ENCODE assay signal across 10 cellular contexts in genomic region chr5:10578869-10579268, GRCh38.
DNase-seq lines count a peak whose midpoint lies in the region; ATAC-seq and TF ChIP-seq lines count a peak whose summit lies in the region.
"Had no signal": no experiment of that assay in that cellular context is flagged by ENCODE, and none has a peak within 500 bp of the region (broad histone marks: within the 10 kb centered on the region; RNA-seq: fewer than 3 reads in every experiment).

No MANE protein-coding gene starts in this region.

- peak; percentile 49 for ATAC-seq in HG02642 (IDR thresholded peaks at IDR 0.05; ENCODE audit: poor library complexity, unreplicated experiment)
- ATAC-seq in stimulated activated naive CD8-positive, alpha-beta T cell treated with anti-CD3 and anti-CD28 coated beads, Interleukin-15, Interleukin-2, amounts not matched to agents 100 U/mL and 50 U/mL, for 24 hours, result peak; percentile 21

- H3K4me3 ChIP-seq in KMS-11 (IDR thresholded peaks at IDR 0.05; ENCODE audit: insufficient read depth, low read depth, low read length), result no peak overlapping the region
- H3K4me3 ChIP-seq: PC-9 had no signal

- H3K27me3 ChIP-seq in KMS-11 (ENCODE audit: insufficient read depth, low read depth), result no peaks in the 10 kb centered on the region

- no peak for TF ChIP-seq CTCF in KMS-11 (conservative IDR thresholded peaks at IDR 0.05; ENCODE audit: low read depth, low read length)

- H3K9me3 Mint-ChIP-seq in activated naive CD4-positive, alpha-beta T cell treated with anti-CD3 and anti-CD28 coated beads, Interleukin-2, amount 10 ng/mL, durations not matched to agents 7 days and 5 days, result no peaks in the 10 kb centered on the region
- H3K9me3 Mint-ChIP-seq: central memory CD8-positive, alpha-beta T cell had no signal

- no peak overlapping the region for H2AFZ ChIP-seq in KMS-11 (ENCODE audit: low read depth)
- H2AFZ ChIP-seq: PC-9 had no signal

- DNase-seq in activated naive CD4-positive, alpha-beta T cell treated with anti-CD3 and anti-CD28 coated beads, Interleukin-2, amount 10 ng/mL, durations not matched to agents 7 days and 5 days, result peak; percentile 37
- DNase-seq in activated naive CD4-positive, alpha-beta T cell treated with Interleukin-2 at 50 U/mL for 16 hours, result no peak
- DNase-seq in stimulated activated naive CD8-positive, alpha-beta T cell treated with anti-CD3 and anti-CD28 coated beads, Interleukin-15, Interleukin-2, amounts not matched to agents 100 U/mL and 50 U/mL, for 24 hours, result peak; percentile 42
- no peak for DNase-seq in central memory CD4-positive, alpha-beta T cell
- DNase-seq in DMS53 (lab: John Stamatoyannopoulos, UW), result no peak
- DNase-seq in T1000 (lab: John Stamatoyannopoulos, UW), result no peak
- DNase-seq: PC-9 had no signal

- no peaks in the 10 kb centered on the region for H3K36me3 ChIP-seq in KMS-11 (ENCODE audit: insufficient read depth)

- H3K9ac ChIP-seq in KMS-11, result no peak overlapping the region

- H4K20me1 ChIP-seq in KMS-11 (ENCODE audit: insufficient read depth), result no peaks in the 10 kb centered on the region; the same call in 1 of the 2 replicates

- CTCF ChIA-PET in activated naive CD4-positive, alpha-beta T cell treated with anti-CD3 and anti-CD28 coated beads, Interleukin-2, amount 10 ng/mL, durations not matched to agents 7 days and 5 days (lab: Charles Lee), result no interaction called here

- H3K4me3 Mint-ChIP-seq in activated naive CD4-positive, alpha-beta T cell treated with anti-CD3 and anti-CD28 coated beads, Interleukin-2, amount 10 ng/mL, durations not matched to agents 7 days and 5 days, result no peak overlapping the region
- H3K4me3 Mint-ChIP-seq: central memory CD8-positive, alpha-beta T cell had no signal

- no peak overlapping the region for H3K27ac Mint-ChIP-seq in activated naive CD4-positive, alpha-beta T cell treated with anti-CD3 and anti-CD28 coated beads, Interleukin-2, amount 10 ng/mL, durations not matched to agents 7 days and 5 days

- H3K36me3 Mint-ChIP-seq in activated naive CD4-positive, alpha-beta T cell treated with anti-CD3 and anti-CD28 coated beads, Interleukin-2, amount 10 ng/mL, durations not matched to agents 7 days and 5 days, result no peaks in the 10 kb centered on the region

- peaks cover 29% of the 10 kb centered on the region for H3K4me1 Mint-ChIP-seq in activated naive CD4-positive, alpha-beta T cell treated with anti-CD3 and anti-CD28 coated beads, Interleukin-2, amount 10 ng/mL, durations not matched to agents 7 days and 5 days

- H3K79me2 ChIP-seq in KMS-11 (ENCODE audit: insufficient read depth, low read depth), result 0 out of 2 replicates have a peak, but pooled peaks cover 4% of the 10 kb centered on the region

- peaks cover 32% of the 10 kb centered on the region for H3K4me1 ChIP-seq in KMS-11 (ENCODE audit: low read depth, poor library complexity, severe bottlenecking)

- peaks cover 18% of the 10 kb centered on the region for H3K27me3 Mint-ChIP-seq in activated naive CD4-positive, alpha-beta T cell treated with anti-CD3 and anti-CD28 coated beads, Interleukin-2, amount 10 ng/mL, durations not matched to agents 7 days and 5 days

- 0 out of 2 replicates have a peak overlapping the region, but pooled peaks have one; percentile 55 for H3K4me2 ChIP-seq in KMS-11
- H3K4me2 ChIP-seq: PC-9 had no signal

- no peak overlapping the region for H3K27ac ChIP-seq in KMS-11
- H3K27ac ChIP-seq: PC-9 had no signal

Comparison
In these comparisons a context has a peak if more than half of its experiments do, and no peak if none do; other contexts are left out.
1. DNase-seq: peak in activated naive CD4-positive, alpha-beta T cell treated with anti-CD3 and anti-CD28 coated beads, Interleukin-2, amount 10 ng/mL, durations not matched to agents 7 days and 5 days (single experiment) and stimulated activated naive CD8-positive, alpha-beta T cell treated with anti-CD3 and anti-CD28 coated beads, Interleukin-15, Interleukin-2, amounts not matched to agents 100 U/mL and 50 U/mL, for 24 hours (single experiment); none in activated naive CD4-positive, alpha-beta T cell treated with Interleukin-2 at 50 U/mL for 16 hours (single experiment), central memory CD4-positive, alpha-beta T cell (single experiment), DMS53 (single experiment) and T1000 (single experiment).